ENCODE assay signal across 8 cellular contexts in genomic region chr9:115013998-115014397, GRCh38.
A peak's percentile ranks its signal among the peaks of the same experiment; 100 is the strongest.
DNase-seq lines count a peak whose midpoint lies in the region; ATAC-seq and TF ChIP-seq lines count a peak whose summit lies in the region.

No MANE protein-coding gene starts in this region.

- no peak overlapping the region for H3K9ac ChIP-seq in GM23248

- CTCF ChIA-PET in T-cell (lab: Charles Lee) = interaction anchor here (0.6 to 4.0 kb wide), 30 partner anchors 18 to 697 kb away, joined by 3 to 34 read pairs (median 4); partner anchors contain the start of gene TEX48 (in 1 of the 2)

- H3K36me3 Mint-ChIP-seq in T-cell = no peaks in the 10 kb centered on the region
- H3K36me3 Mint-ChIP-seq in activated naive CD8-positive, alpha-beta T cell treated with anti-CD3 and anti-CD28 coated beads, Interleukin-2, amount 50 U/mL, for 24 hours (ENCODE audit: low read depth) = no peaks in the 10 kb centered on the region

- no peak overlapping the region for H3K27ac ChIP-seq in GM23248
- no peak overlapping the region for H3K27ac ChIP-seq in heart right ventricle

- H4K20me1 ChIP-seq in GM23248 (ENCODE audit: insufficient read depth) = no peaks in the 10 kb centered on the region

- no peaks in the 10 kb centered on the region for H3K9me3 Mint-ChIP-seq in T-cell
- no peaks in the 10 kb centered on the region for H3K9me3 Mint-ChIP-seq in activated naive CD8-positive, alpha-beta T cell treated with anti-CD3 and anti-CD28 coated beads, Interleukin-2, amount 50 U/mL, for 24 hours

- intact Hi-C loops in heart right ventricle (cut with DNase I) = loop anchor here (1.0 to 10.0 kb wide), 18 partner anchors 102 to 609 kb away; partner anchors contain the start of gene TEX48 (in 1 of the 10)

- no peak overlapping the region for H3K4me3 ChIP-seq in GM23248
- no peak overlapping the region for H3K4me3 ChIP-seq in heart right ventricle

- no peak overlapping the region for H3K4me3 Mint-ChIP-seq in T-cell
- H3K4me3 Mint-ChIP-seq in activated naive CD8-positive, alpha-beta T cell treated with anti-CD3 and anti-CD28 coated beads, Interleukin-2, amount 50 U/mL, for 24 hours = no peak overlapping the region

- no peak overlapping the region for H3K4me2 ChIP-seq in GM23248 (ENCODE audit: unreplicated experiment)

- H3K36me3 ChIP-seq in GM23248 (ENCODE audit: low read depth) (no peaks in the 10 kb centered on the region), heart right ventricle (no peaks in the 10 kb centered on the region)

- 2% methylated on average over 3 of the region's 3 CpGs for WGBS in GM23248 (ENCODE audit: low coverage in 1 of 2, low lambda C conversion rate in 2 of 2, missing lambda C conversion rate in 2 of 2), 2 experiments
- 2 to 4% methylated on average over 3 of the region's 3 CpGs for WGBS in heart right ventricle, 2 donors

- peaks cover 9% of the 10 kb centered on the region for H3K4me1 ChIP-seq in GM23248 (ENCODE audit: insufficient read depth)
- peaks cover 0 to 15% (median 0%) of the 10 kb centered on the region in 9 donors for H3K4me1 ChIP-seq in heart right ventricle

- DNase-seq in COLO829 (ENCODE audit: low spot score) = peak; percentile 88
- peak; percentile 83 for DNase-seq in GM23248
- peak; percentile 68 to 92 (median 74) for DNase-seq in NCI-H1417 (lab: John Stamatoyannopoulos, UW)
- peak; percentile 55 to 80 (median 74) for DNase-seq in T-cell
- peak; percentile 81 for DNase-seq in activated naive CD8-positive, alpha-beta T cell treated with anti-CD3 and anti-CD28 coated beads, Interleukin-2, amount 50 U/mL, for 24 hours
- peak; percentile 55 to 68 for DNase-seq in heart right ventricle
- DNase-seq in putamen (ENCODE audit: low spot score) = peak; percentile 63

- H3K27ac Mint-ChIP-seq in T-cell = peak overlapping the region in 1 of 2 donors; percentile 28
- H3K27ac Mint-ChIP-seq in activated naive CD8-positive, alpha-beta T cell treated with anti-CD3 and anti-CD28 coated beads, Interleukin-2, amount 50 U/mL, for 24 hours = peak overlapping the region; percentile 48

- ATAC-seq in T-cell (replicated peaks in 1 of 4) (peak; percentile 80 to 91 (median 88)), heart right ventricle (peak in 7 of 8 donors; percentile 58 to 84 (median 80)), GM18870 (IDR thresholded peaks at IDR 0.05; ENCODE audit: unreplicated experiment) (no peak)
- ATAC-seq in activated naive CD8-positive, alpha-beta T cell treated with anti-CD3 and anti-CD28 coated beads, Interleukin-2, amount 50 U/mL, for 24 hours = peak; percentile 74

- peaks cover 21% of the 10 kb centered on the region for H3F3A ChIP-seq in GM23248 (ENCODE audit: insufficient read depth)

- in situ Hi-C loops in GM23248 (cut with MboI) = loop anchor here (5.0 kb wide), 3 partner anchors 97 to 327 kb away; no protein-coding TSS in a partner anchor

- H3K79me2 ChIP-seq in GM23248 (ENCODE audit: insufficient read depth) = no peaks in the 10 kb centered on the region

- peaks cover 0 to 7% of the 10 kb centered on the region in 2 donors for H3K27me3 Mint-ChIP-seq in T-cell
- peaks cover 16% of the 10 kb centered on the region for H3K27me3 Mint-ChIP-seq in activated naive CD8-positive, alpha-beta T cell treated with anti-CD3 and anti-CD28 coated beads, Interleukin-2, amount 50 U/mL, for 24 hours

- H3K27me3 ChIP-seq in GM23248 (replicated peaks; ENCODE audit: insufficient read depth) = no peaks in the 10 kb centered on the region
- H3K27me3 ChIP-seq in heart right ventricle = peaks cover 0 to 34% (median 15%) of the 10 kb centered on the region in 7 donors

- POLR2A ChIA-PET in T-cell (lab: Charles Lee) = interaction anchor here in 1 of 2 donors (0.5 to 0.6 kb wide), 3 partner anchors 85 to 338 kb away, joined by 3 to 13 read pairs (median 3); no protein-coding TSS in a partner anchor

- peak; percentile 60 to 84 (median 79) for TF ChIP-seq CTCF in heart right ventricle (IDR thresholded peaks at IDR 0.05)

- H3K9me3 ChIP-seq in GM23248 (ENCODE audit: low read depth) (no peaks in the 10 kb centered on the region), heart right ventricle (no peaks in the 10 kb centered on the region)

- no peak overlapping the region for H2AFZ ChIP-seq in GM23248

- no peaks in the 10 kb centered on the region for H3K9me2 ChIP-seq in GM23248 (ENCODE audit: insufficient read depth)

- H3K4me1 Mint-ChIP-seq in T-cell = peaks cover 17 to 19% (median 18%) of the 10 kb centered on the region in 3 donors
- peaks cover 48% of the 10 kb centered on the region for H3K4me1 Mint-ChIP-seq in activated naive CD8-positive, alpha-beta T cell treated with anti-CD3 and anti-CD28 coated beads, Interleukin-2, amount 50 U/mL, for 24 hours
